In genomic region chr21:27326293-27326692, GRCh38 we compare ENCODE assay signal across 25 cellular contexts.
DNase-seq lines count a peak whose midpoint lies in the region; ATAC-seq lines count a peak whose summit lies in the region.
"Had no signal": no experiment of that assay in that cellular context is flagged by ENCODE, and none has a peak within 500 bp of the region (broad histone marks: within the 10 kb centered on the region; RNA-seq: fewer than 3 reads in every experiment).

No MANE protein-coding gene starts in this region.

- H3K18ac ChIP-seq in mesenchymal stem cell (ENCODE audit: low read depth in 1 of 2, low read length in 2 of 2): no peak overlapping the region

- no peak overlapping the region for H3K23ac ChIP-seq in mesenchymal stem cell (ENCODE audit: low read length in 2 of 2)

- no peak overlapping the region for H3K27ac ChIP-seq in mesenchymal stem cell (ENCODE audit: low read length, poor library complexity, severe bottlenecking)
- H3K27ac ChIP-seq: C4-2B, KMS-11, SJSA1 had no signal

- no peaks in the 10 kb centered on the region for H3K9me3 ChIP-seq in mesenchymal stem cell (ENCODE audit: control insufficient read depth, low read length)
- H3K9me3 ChIP-seq: HAP-1, SJSA1 had no signal

- no peak overlapping the region for H3K14ac ChIP-seq in mesenchymal stem cell (ENCODE audit: low read length in 2 of 2)

- H2BK5ac ChIP-seq in mesenchymal stem cell (ENCODE audit: low read depth, low read length, poor library complexity, severe bottlenecking): no peak overlapping the region

- H3K4me2 ChIP-seq in mesenchymal stem cell (ENCODE audit: low read length, poor library complexity, severe bottlenecking): no peak overlapping the region
- H3K4me2 ChIP-seq: GM23338, KMS-11 had no signal

- no peak overlapping the region for H2BK15ac ChIP-seq in mesenchymal stem cell (ENCODE audit: low read depth, poor library complexity, severe bottlenecking)

- CTCF ChIA-PET in T-cell (lab: Charles Lee): no interaction called here

- H4K8ac ChIP-seq in mesenchymal stem cell (ENCODE audit: low read length): no peak overlapping the region

- ATAC-seq in T-cell (replicated peaks in 1 of 4): no peak
- ATAC-seq in stimulated activated effector memory CD8-positive, alpha-beta T cell treated with anti-CD3 and anti-CD28 coated beads, Interleukin-12 subunit alpha, Interleukin-12 subunit beta, amount 100 ng/mL, for 72 hours: no peak
- ATAC-seq: CD8-positive, alpha-beta T cell; GM23338 had no signal

- H3K4me3 Mint-ChIP-seq in T-cell: no peak overlapping the region
- H3K4me3 Mint-ChIP-seq in stimulated activated effector memory CD8-positive, alpha-beta T cell treated with anti-CD3 and anti-CD28 coated beads, Interleukin-12 subunit alpha, Interleukin-12 subunit beta, amount 100 ng/mL, for 72 hours: no peak overlapping the region
- H3K4me3 Mint-ChIP-seq: B cell; CD8-positive, alpha-beta T cell; GM23338; HFFc6; IgD-negative memory B cell; T-helper 2 cell treated with Interferon-gamma antibody and Interleukin-4, amounts not matched to agents 5 μg/mL and 100 μg/mL, for 36 hours had no signal

- H3K79me1 ChIP-seq in mesenchymal stem cell (replicated peaks; ENCODE audit: low read length, poor library complexity, severe bottlenecking): no peaks in the 10 kb centered on the region

- H2BK12ac ChIP-seq in mesenchymal stem cell (ENCODE audit: low read length in 2 of 2): no peak overlapping the region

- H3K4me3 ChIP-seq in mesenchymal stem cell (ENCODE audit: insufficient read depth in 1 of 2, low read depth in 1 of 2, low read length in 2 of 2): no peak overlapping the region
- H3K4me3 ChIP-seq: GM23338, HAP-1, SJSA1 had no signal

- POLR2A ChIA-PET in T-cell (lab: Charles Lee): no interaction called here

- H2BK120ac ChIP-seq in mesenchymal stem cell (ENCODE audit: low read depth, low read length): no peak overlapping the region

- H3K4me1 ChIP-seq in mesenchymal stem cell (ENCODE audit: control insufficient read depth, insufficient read depth, low read depth, low read length): no peaks in the 10 kb centered on the region
- H3K4me1 ChIP-seq: HAP-1 had no signal

- H3K36me3 ChIP-seq in mesenchymal stem cell (ENCODE audit: control insufficient read depth in 1 of 2, insufficient read depth in 2 of 2, low read depth in 1 of 2, low read length in 2 of 2): no peaks in the 10 kb centered on the region
- H3K36me3 ChIP-seq: HAP-1, SJSA1 had no signal

- H3K27me3 ChIP-seq in mesenchymal stem cell (ENCODE audit: control insufficient read depth in 1 of 2, insufficient read depth in 1 of 2, low read length in 2 of 2): no peaks in the 10 kb centered on the region
- H3K27me3 ChIP-seq: SJSA1 had no signal

- no peaks in the 10 kb centered on the region for H3K27me3 Mint-ChIP-seq in T-cell
- H3K27me3 Mint-ChIP-seq: B cell, IgD-negative memory B cell had no signal

- H3K36me3 Mint-ChIP-seq in T-cell: no peaks in the 10 kb centered on the region
- H3K36me3 Mint-ChIP-seq in stimulated activated effector memory CD8-positive, alpha-beta T cell treated with anti-CD3 and anti-CD28 coated beads, Interleukin-12 subunit alpha, Interleukin-12 subunit beta, amount 100 ng/mL, for 72 hours: no peaks in the 10 kb centered on the region
- H3K36me3 Mint-ChIP-seq: CD8-positive, alpha-beta T cell; IgD-negative memory B cell had no signal

- no peak overlapping the region for H4K91ac ChIP-seq in mesenchymal stem cell (ENCODE audit: low read length)

- peaks cover 0 to 5% (median 3%) of the 10 kb centered on the region in 3 donors for H3K9me3 Mint-ChIP-seq in T-cell
- H3K9me3 Mint-ChIP-seq in stimulated activated effector memory CD8-positive, alpha-beta T cell treated with anti-CD3 and anti-CD28 coated beads, Interleukin-12 subunit alpha, Interleukin-12 subunit beta, amount 100 ng/mL, for 72 hours: peaks cover 1% of the 10 kb centered on the region
- H3K9me3 Mint-ChIP-seq: GM23338, HFFc6 had no signal

- no peak overlapping the region for H2AK5ac ChIP-seq in mesenchymal stem cell (ENCODE audit: low read length, severe bottlenecking)

- no peaks in the 10 kb centered on the region for H3K4me1 Mint-ChIP-seq in T-cell
- no peaks in the 10 kb centered on the region for H3K4me1 Mint-ChIP-seq in stimulated activated effector memory CD8-positive, alpha-beta T cell treated with anti-CD3 and anti-CD28 coated beads, Interleukin-12 subunit alpha, Interleukin-12 subunit beta, amount 100 ng/mL, for 72 hours
- H3K4me1 Mint-ChIP-seq: B cell, GM23338, IgD-negative memory B cell had no signal

- H3K4ac ChIP-seq in mesenchymal stem cell (ENCODE audit: low read depth in 1 of 2, low read length in 2 of 2): no peak overlapping the region

- H3K27ac Mint-ChIP-seq in T-cell: no peak overlapping the region
- H3K27ac Mint-ChIP-seq in stimulated activated effector memory CD8-positive, alpha-beta T cell treated with anti-CD3 and anti-CD28 coated beads, Interleukin-12 subunit alpha, Interleukin-12 subunit beta, amount 100 ng/mL, for 72 hours: no peak overlapping the region
- H3K27ac Mint-ChIP-seq: B cell; CD8-positive, alpha-beta T cell; GM23338; HFFc6; IgD-negative memory B cell; T-helper 2 cell treated with Interferon-gamma antibody and Interleukin-4, amounts not matched to agents 5 μg/mL and 100 μg/mL, for 36 hours had no signal

- WGBS in mesenchymal stem cell: 0% methylated on average over 1 of the region's 4 CpGs

- no peak overlapping the region for H2AFZ ChIP-seq in mesenchymal stem cell (ENCODE audit: low read depth, low read length)
- H2AFZ ChIP-seq: GM23338 had no signal

- DNase-seq in DMS53 treated with DMSO at 0.1 percent for 48 hours (lab: John Stamatoyannopoulos, UW; ENCODE audit: unreplicated experiment): peak; percentile 52
- peak; percentile 34 for DNase-seq in NCI-H1417 treated with DMSO at 0.1 percent for 48 hours (lab: John Stamatoyannopoulos, UW)
- peak; percentile 59 for DNase-seq in NCI-H774 (lab: John Stamatoyannopoulos, UW)
- peak; percentile 19 for DNase-seq in mesenchymal stem cell
- DNase-seq in T-cell: no peak
- DNase-seq in stimulated activated effector memory CD8-positive, alpha-beta T cell treated with anti-CD3 and anti-CD28 coated beads, Interleukin-12 subunit alpha, Interleukin-12 subunit beta, amount 100 ng/mL, for 72 hours (ENCODE audit: low spot score in 2 of 2): no peak
- DNase-seq in DMS114 treated with DMSO at 0.1 percent for 48 hours (lab: John Stamatoyannopoulos, UW; ENCODE audit: unreplicated experiment): no peak
- DNase-seq: CD8-positive, alpha-beta T cell; DMS 273 treated with DMSO at 0.1 percent for 48 hours; HFFc6; NCI-H1092; NCI-H146; NCI-H2107; NCI-H524; NK-92 treated with Interleukin-12 subunit alpha and Interleukin-12 subunit beta, amount 100 ng/mL, for 24 hours; Right ventricle myocardium superior; RPMI8226 had no signal

- H3K9ac ChIP-seq in mesenchymal stem cell (ENCODE audit: low read length): no peak overlapping the region
- H3K9ac ChIP-seq: KMS-11 had no signal

Comparison
In these comparisons a context has a peak if more than half of its experiments do, and no peak if none do; other contexts are left out.
1. DNase-seq: peak in DMS53 treated with DMSO at 0.1 percent for 48 hours (single experiment), NCI-H1417 treated with DMSO at 0.1 percent for 48 hours (single experiment), NCI-H774 (single experiment) and mesenchymal stem cell (single experiment); none in T-cell (0 of 34), stimulated activated effector memory CD8-positive, alpha-beta T cell treated with anti-CD3 and anti-CD28 coated beads, Interleukin-12 subunit alpha, Interleukin-12 subunit beta, amount 100 ng/mL, for 72 hours (0 of 2) and DMS114 treated with DMSO at 0.1 percent for 48 hours (single experiment).